In genomic region chr19:932647-933552, GRCh38 we compare ENCODE assay signal across 8 cellular contexts. TPM values are rescaled to one million over a fixed set of nuclear protein-coding genes. Genes with fewer than 3 reads are reported as not detected.
DNase-seq lines count a peak whose midpoint lies in the region; ATAC-seq, FAIRE-seq and TF ChIP-seq lines count a peak whose summit lies in the region.

No MANE protein-coding gene starts in this region.

- peak overlapping the region; percentile 70 for H3K4me3 Mint-ChIP-seq in activated CD4-positive, alpha-beta T cell treated with anti-CD3 and anti-CD28 coated beads, Interleukin-2, amount 10 ng/mL, durations not matched to agents 24 days and 14 days
- H3K4me3 Mint-ChIP-seq in nephron progenitor cell: no peak overlapping the region

- H3K27me3 Mint-ChIP-seq in activated CD4-positive, alpha-beta T cell treated with anti-CD3 and anti-CD28 coated beads, Interleukin-2, amount 10 ng/mL, durations not matched to agents 24 days and 14 days: no peaks in the 10 kb centered on the region
- peaks cover 5% of the 10 kb centered on the region for H3K27me3 Mint-ChIP-seq in nephron progenitor cell (ENCODE audit: low read depth, poor library complexity)

- peak; percentile 41 to 43 for ATAC-seq in activated CD4-positive, CD25-positive, alpha-beta regulatory T cell treated with anti-CD3 and anti-CD28 coated beads, Interleukin-2, amount 50 U/mL, for 24 hours
- no peak for ATAC-seq in HG02623 (IDR thresholded peaks at IDR 0.05; ENCODE audit: unreplicated experiment)
- ATAC-seq in GM18870 (IDR thresholded peaks at IDR 0.05; ENCODE audit: unreplicated experiment): no peak

- no peak for TF ChIP-seq CTCF in nephron progenitor cell (IDR thresholded peaks at IDR 0.05)

- H3K9me3 Mint-ChIP-seq in activated CD4-positive, alpha-beta T cell treated with anti-CD3 and anti-CD28 coated beads, Interleukin-2, amount 10 ng/mL, durations not matched to agents 24 days and 14 days: no peaks in the 10 kb centered on the region
- H3K9me3 Mint-ChIP-seq in nephron progenitor cell: peaks cover 4% of the 10 kb centered on the region

- peaks cover 18% of the 10 kb centered on the region for H3K36me3 Mint-ChIP-seq in activated CD4-positive, alpha-beta T cell treated with anti-CD3 and anti-CD28 coated beads, Interleukin-2, amount 10 ng/mL, durations not matched to agents 24 days and 14 days (ENCODE audit: low read depth)
- peaks cover 40% of the 10 kb centered on the region for H3K36me3 Mint-ChIP-seq in nephron progenitor cell (ENCODE audit: low read depth)

- intact Hi-C loops in activated CD4-positive, alpha-beta T cell treated with anti-CD3 and anti-CD28 coated beads, Interleukin-2, amount 10 ng/mL, durations not matched to agents 24 days and 14 days (cut with micrococcal nuclease): no loop called here

- peak overlapping the region; percentile 77 for H3K27ac Mint-ChIP-seq in activated CD4-positive, alpha-beta T cell treated with anti-CD3 and anti-CD28 coated beads, Interleukin-2, amount 10 ng/mL, durations not matched to agents 24 days and 14 days
- H3K27ac Mint-ChIP-seq in nephron progenitor cell: peak overlapping the region; percentile 64

- peaks cover 11% of the 10 kb centered on the region for H3K4me1 Mint-ChIP-seq in activated CD4-positive, alpha-beta T cell treated with anti-CD3 and anti-CD28 coated beads, Interleukin-2, amount 10 ng/mL, durations not matched to agents 24 days and 14 days
- peaks cover 23% of the 10 kb centered on the region for H3K4me1 Mint-ChIP-seq in nephron progenitor cell

- no peak for DNase-seq in activated CD4-positive, CD25-positive, alpha-beta regulatory T cell (lab: John Stamatoyannopoulos, UW)
- DNase-seq in activated CD4-positive, alpha-beta T cell treated with anti-CD3 and anti-CD28 coated beads, Interleukin-2, amount 10 ng/mL, durations not matched to agents 24 days and 14 days: no peak
- peak; percentile 83 for DNase-seq in nephron progenitor cell
- no peak for DNase-seq in kidney glomerular epithelial cell (lab: John Stamatoyannopoulos, UW)

- FAIRE-seq in endometrium (lab: Jason Lieb, UNC): peak; percentile 26

RNA-seq across cellular contexts. Expression of gene ARID3A, which starts 7.1 kb away (rescaled TPM):
- 35.6 and 36.6 TPM in 2 replicates for total RNA-seq in activated CD4-positive, alpha-beta T cell treated with anti-CD3 and anti-CD28 coated beads, Interleukin-2, amount 10 ng/mL, durations not matched to agents 24 days and 14 days

RNA-seq across cellular contexts. Expression of gene KISS1R, which starts 15.8 kb away (rescaled TPM):
- total RNA-seq in activated CD4-positive, alpha-beta T cell treated with anti-CD3 and anti-CD28 coated beads, Interleukin-2, amount 10 ng/mL, durations not matched to agents 24 days and 14 days: 12.9 and 16.8 TPM in 2 replicates

RNA-seq across cellular contexts. Expression of gene R3HDM4, which starts 19.9 kb away (rescaled TPM):
- 86.8 and 91.5 TPM in 2 replicates for total RNA-seq in activated CD4-positive, alpha-beta T cell treated with anti-CD3 and anti-CD28 coated beads, Interleukin-2, amount 10 ng/mL, durations not matched to agents 24 days and 14 days

RNA-seq across cellular contexts. Expression of gene RNU6-9, which starts 39.6 kb away (rescaled TPM):
- total RNA-seq in activated CD4-positive, alpha-beta T cell treated with anti-CD3 and anti-CD28 coated beads, Interleukin-2, amount 10 ng/mL, durations not matched to agents 24 days and 14 days: not detected in 2 replicates

RNA-seq across cellular contexts. Expression of gene MED16, which starts 39.9 kb away (rescaled TPM):
- total RNA-seq in activated CD4-positive, alpha-beta T cell treated with anti-CD3 and anti-CD28 coated beads, Interleukin-2, amount 10 ng/mL, durations not matched to agents 24 days and 14 days: 58.1 and 61.1 TPM in 2 replicates

Comparison
In these comparisons a context has a peak if more than half of its experiments do, and no peak if none do; other contexts are left out.
1. ATAC-seq: peak in activated CD4-positive, CD25-positive, alpha-beta regulatory T cell treated with anti-CD3 and anti-CD28 coated beads, Interleukin-2, amount 50 U/mL, for 24 hours (2 of 2); none in HG02623 (single experiment) and GM18870 (single experiment).